9 cellular contexts compared by ENCODE assay signal in genomic region chrX:57908972-57909594, GRCh38. TPM values are rescaled to one million over a fixed set of nuclear protein-coding genes. Genes with fewer than 3 reads are reported as not detected.
DNase-seq lines count a peak whose midpoint lies in the region; ATAC-seq, FAIRE-seq and TF ChIP-seq lines count a peak whose summit lies in the region.
"Not testable (repeated sequence)": the region's sequence is repeated elsewhere in the genome, so short reads cannot be mapped to it uniquely, and the experiment has no call there.
"Had no signal": no experiment of that assay in that cellular context is flagged by ENCODE, and none has a peak within 500 bp of the region (broad histone marks: within the 10 kb centered on the region; RNA-seq: fewer than 3 reads in every experiment).

No MANE protein-coding gene starts in this region.

- TF ChIP-seq EP300 in tibial nerve (IDR thresholded peaks at IDR 0.05), result not testable (repeated sequence)

- not testable (repeated sequence) for H3K36me3 ChIP-seq in CD8-positive, alpha-beta T cell (ENCODE audit: insufficient read depth, low read length); PC-3 (ENCODE audit: low read depth, low read length); iPS-18a (ENCODE audit: control insufficient read depth, low read depth, low read length); pancreas; tibial nerve

- not testable (repeated sequence) for H3F3A ChIP-seq in PC-3 (ENCODE audit: low read length, unreplicated experiment)

- not testable (repeated sequence) for H3K27me3 Mint-ChIP-seq in CD8-positive, alpha-beta T cell (ENCODE audit: low read depth); activated naive CD4-positive, alpha-beta T cell treated with anti-CD3 and anti-CD28 coated beads for 36 hours (ENCODE audit: low read depth)

- not testable (repeated sequence) for TF ChIP-seq POLR2A in tibial nerve (IDR thresholded peaks at IDR 0.05)

- not testable (repeated sequence) for BruUV-seq in PC-3 (replicated peaks; lab: Mats Ljungman, UMichigan)

- not testable (repeated sequence) for H3K79me2 ChIP-seq in PC-3 (ENCODE audit: low read length)

- not testable (repeated sequence) for H3K27me3 ChIP-seq in CD8-positive, alpha-beta T cell (ENCODE audit: insufficient read depth, low read length); PC-3 (ENCODE audit: low read length); iPS-18a (ENCODE audit: control insufficient read depth, insufficient read depth, low read length); pancreas; tibial nerve

- not testable (repeated sequence) for H3K9me3 ChIP-seq in CD8-positive, alpha-beta T cell (ENCODE audit: low read length); PC-3 (ENCODE audit: low read length); pancreas; tibial nerve
- peaks cover 21% of the 10 kb centered on the region for H3K9me3 ChIP-seq in iPS-18a (ENCODE audit: control insufficient read depth, low read depth, low read length)

- H3K27ac ChIP-seq in CD8-positive, alpha-beta T cell (ENCODE audit: low read depth, low read length); PC-3 (ENCODE audit: low read length); iPS-18a (ENCODE audit: low read length): not testable (repeated sequence)
- peak overlapping the region; percentile 67 to 94 (median 84) for H3K27ac ChIP-seq in pancreas
- H3K27ac ChIP-seq in tibial nerve, result peak overlapping the region; percentile 85 to 96 (median 92)

- H3K4me1 ChIP-seq in CD8-positive, alpha-beta T cell (ENCODE audit: insufficient read depth, low read length); PC-3 (ENCODE audit: insufficient read depth, low read length); iPS-18a (ENCODE audit: control insufficient read depth, low read depth, low read length): not testable (repeated sequence)
- H3K4me1 ChIP-seq in pancreas (peaks cover 0 to 20% (median 5%) of the 10 kb centered on the region in 3 donors), tibial nerve (peaks cover 0 to 23% (median 0%) of the 10 kb centered on the region in 4 donors)

- DNase-seq in CD8-positive, alpha-beta T cell, result peak in 1 of 7 experiments; percentile 16
- DNase-seq in PC-3; activated naive CD4-positive, alpha-beta T cell treated with anti-CD3 and anti-CD28 coated beads for 36 hours; tibial nerve (ENCODE audit: low spot score in 2 of 2): not testable (repeated sequence)
- peak; percentile 34 for DNase-seq in dermis blood vessel endothelial cell
- DNase-seq in pancreas, result peak in 2 of 6 donors; percentile 56 to 74

- not testable (repeated sequence) for H3K9me2 ChIP-seq in PC-3 (replicated peaks; ENCODE audit: low read length)

- intact Hi-C loops in CD8-positive, alpha-beta T cell (cut with DNase I, micrococcal nuclease), result loop anchor here in 1 of 2 experiments (10.0 kb wide), 2 partner anchors 1174 to 1344 kb away; partner anchors contain the start of gene UBQLN2
- intact Hi-C loops in PC-3 (cut with micrococcal nuclease), result loop anchor here (5.0 kb wide), 1 partner anchor 312 kb away; no protein-coding TSS in a partner anchor
- intact Hi-C loops in activated naive CD4-positive, alpha-beta T cell treated with anti-CD3 and anti-CD28 coated beads for 36 hours (cut with micrococcal nuclease), result loop anchor here (2.0 kb wide), 1 partner anchor 622 kb away; the partner anchor contains the start of gene FAAH2
- intact Hi-C loops in pancreas (cut with DNase I), result not testable (repeated sequence)

- CTCF ChIA-PET in CD8-positive, alpha-beta T cell (lab: Charles Lee); activated naive CD4-positive, alpha-beta T cell treated with anti-CD3 and anti-CD28 coated beads for 36 hours (lab: Charles Lee): not testable (repeated sequence)
- CTCF ChIA-PET in PC-3 (lab: Charles Lee), result interaction anchor here (0.6 kb wide), 1 partner anchor 1097 kb away, joined by 3 read pairs; no protein-coding TSS in a partner anchor

- H3K9me3 Mint-ChIP-seq in CD8-positive, alpha-beta T cell; activated naive CD4-positive, alpha-beta T cell treated with anti-CD3 and anti-CD28 coated beads for 36 hours: not testable (repeated sequence)

- not testable (repeated sequence) for H4K20me1 ChIP-seq in PC-3 (ENCODE audit: low read length)

- WGBS in pancreas, 2 donors, result 47 to 49% methylated on average over 28 of the region's 28 CpGs
- 79% methylated on average over 22 of the region's 28 CpGs; no CpG with 5 or more reads in 1 of the 2 donors for WGBS in tibial nerve, 2 donors

- H3K36me3 Mint-ChIP-seq in CD8-positive, alpha-beta T cell, result peaks cover 31% of the 10 kb centered on the region
- H3K36me3 Mint-ChIP-seq in activated naive CD4-positive, alpha-beta T cell treated with anti-CD3 and anti-CD28 coated beads for 36 hours (ENCODE audit: low read depth), result peaks cover 17% of the 10 kb centered on the region

- peaks cover 41% of the 10 kb centered on the region for H3K4me1 Mint-ChIP-seq in CD8-positive, alpha-beta T cell (ENCODE audit: low read depth)
- H3K4me1 Mint-ChIP-seq in activated naive CD4-positive, alpha-beta T cell treated with anti-CD3 and anti-CD28 coated beads for 36 hours (ENCODE audit: low read depth), result peaks cover 25% of the 10 kb centered on the region

- H3K4me2 ChIP-seq in PC-3 (ENCODE audit: low read length), result peak overlapping the region; percentile 79

- POLR2A ChIA-PET in CD8-positive, alpha-beta T cell (lab: Charles Lee), result interaction anchor here (1.0 kb wide), 1 partner anchor 10 kb away, joined by 3 read pairs; no protein-coding TSS in a partner anchor
- POLR2A ChIA-PET in PC-3 (lab: Charles Lee; ENCODE audit: unreplicated experiment), result not testable (repeated sequence)

- not testable (repeated sequence) for H3K4me3 ChIP-seq in CD8-positive, alpha-beta T cell (ENCODE audit: low read depth, low read length)
- H3K4me3 ChIP-seq in PC-3 (ENCODE audit: low read length), result peak overlapping the region; percentile 67
- peak overlapping the region; percentile 49 for H3K4me3 ChIP-seq in iPS-18a (ENCODE audit: low read length)
- H3K4me3 ChIP-seq in pancreas, result peak overlapping the region; percentile 20 to 48 (median 36)
- peak overlapping the region; percentile 46 to 58 (median 51) for H3K4me3 ChIP-seq in tibial nerve

- H2AFZ ChIP-seq in PC-3 (ENCODE audit: low read length), result peak overlapping the region; percentile 65

- not testable (repeated sequence) for FAIRE-seq in pancreas (lab: Jason Lieb, UNC)

- TF ChIP-seq CTCF in CD8-positive, alpha-beta T cell (IDR thresholded peaks at IDR 0.05); PC-3 (conservative IDR thresholded peaks at IDR 0.05; ENCODE audit: low read depth, low read length); pancreas (IDR thresholded peaks at IDR 0.05); tibial nerve (IDR thresholded peaks at IDR 0.05): not testable (repeated sequence)

- peak overlapping the region; percentile 71; the same call in 1 of the 2 replicates for H3K9ac ChIP-seq in PC-3 (ENCODE audit: low read length)
- H3K9ac ChIP-seq in iPS-18a (ENCODE audit: low read length), result peak overlapping the region; percentile 28

- peak overlapping the region; percentile 13 for H3K27ac Mint-ChIP-seq in CD8-positive, alpha-beta T cell
- not testable (repeated sequence) for H3K27ac Mint-ChIP-seq in activated naive CD4-positive, alpha-beta T cell treated with anti-CD3 and anti-CD28 coated beads for 36 hours

- not testable (repeated sequence) for ATAC-seq in CD8-positive, alpha-beta T cell
- peak; percentile 9 for ATAC-seq in HG03175 (IDR thresholded peaks at IDR 0.05; ENCODE audit: unreplicated experiment)
- ATAC-seq in PC-3, result peak; percentile 32; the same call in 1 of the 2 replicates
- peak; percentile 12 to 40 (median 28) for ATAC-seq in pancreas

- peak overlapping the region; percentile 54 for H3K4me3 Mint-ChIP-seq in CD8-positive, alpha-beta T cell
- H3K4me3 Mint-ChIP-seq in activated naive CD4-positive, alpha-beta T cell treated with anti-CD3 and anti-CD28 coated beads for 36 hours, result peak overlapping the region; percentile 32

RNA-seq across cellular contexts. Expression of gene ZXDA, which starts 1.2 kb away (rescaled TPM):
- 10 to 100 TPM; 14.7 to 15.7 TPM for total RNA-seq in CD8-positive, alpha-beta T cell
- total RNA-seq in PC-3 (2014; rRNA removed) (2.9 and 3.2 TPM in 2 replicates), dermis blood vessel endothelial cell (17.1 and 25.9 TPM in 2 replicates), pancreas (1 to 10 TPM; 2.9 to 3.7 (median 3.2) TPM), tibial nerve (10 to 100 TPM; 11.4 to 14.3 (median 13.0) TPM)
- 1 to 10 TPM; 2.0 to 2.4 TPM for total RNA-seq in activated naive CD4-positive, alpha-beta T cell treated with anti-CD3 and anti-CD28 coated beads for 36 hours
- polyA plus RNA-seq in pancreas, result 1 to 10 TPM in 1 of 2 donors, under 1 TPM in 1; 0.57 to 1.3 TPM
- total RNA-seq: HepG2 had no signal
- polyA plus RNA-seq: HepG2 had no signal
